5 cellular contexts compared by ENCODE assay signal in the genomic region with DNA sequence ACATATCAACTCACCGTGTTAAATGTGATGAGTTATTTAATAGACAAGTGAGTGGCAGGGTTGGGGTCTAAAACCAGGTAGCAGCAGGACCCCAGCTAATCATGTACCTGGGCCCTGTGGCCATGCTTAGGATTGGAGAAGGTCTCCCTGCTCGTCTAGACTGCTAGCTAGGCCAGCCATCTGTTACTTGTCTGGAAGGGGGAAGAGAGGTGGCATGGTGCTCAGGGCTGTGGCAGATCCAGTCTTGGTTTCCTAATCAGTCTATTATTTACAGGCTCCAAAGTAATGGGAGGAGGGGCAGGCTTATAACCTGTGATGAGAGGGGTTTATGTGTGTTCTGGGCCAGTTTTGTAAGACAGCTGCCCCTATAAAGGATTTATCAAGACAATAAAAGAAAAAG.
"Had no signal": no experiment of that assay in that cellular context is flagged by ENCODE, and none has a peak within 500 bp of the region (broad histone marks: within the 10 kb centered on the region; RNA-seq: fewer than 3 reads in every experiment).

No MANE protein-coding gene starts in this region.

- H3K4me3 Mint-ChIP-seq: GM23338, H9 had no signal

- DNase-seq: H9, HCEC 1CT, IMR-90 had no signal

- ATAC-seq: GM23338, K562 had no signal

- H3K4me3 ChIP-seq: GM23338, K562 had no signal

- H3K27ac Mint-ChIP-seq: GM23338, H9 had no signal

- H3K9me3 Mint-ChIP-seq: GM23338, H9 had no signal
